In genomic region chr6:89708316-89708715, GRCh38 we compare ENCODE assay signal across 32 cellular contexts.
"Had no signal": no experiment of that assay in that cellular context is flagged by ENCODE, and none has a peak within 500 bp of the region (broad histone marks: within the 10 kb centered on the region; RNA-seq: fewer than 3 reads in every experiment).

No MANE protein-coding gene starts in this region.

- H3K9me3 ChIP-seq: body of pancreas, colonic mucosa, left ventricle myocardium inferior, prostate gland, sigmoid colon, SK-N-SH, tibial nerve had no signal

- H3K9ac ChIP-seq: SK-N-SH had no signal

- H3K4me3 ChIP-seq: body of pancreas, cardiac muscle cell, colonic mucosa, left ventricle myocardium inferior, prostate gland, sigmoid colon, smooth muscle cell, tibial nerve had no signal

- H3K27ac Mint-ChIP-seq: activated CD4-positive, alpha-beta memory T cell treated with anti-CD3 and anti-CD28 coated beads, Interleukin-2, amount 10 ng/mL, durations not matched to agents 7 days and 5 days; activated CD4-positive, alpha-beta T cell treated with anti-CD3 and anti-CD28 coated beads, Interleukin-2, amount 10 ng/mL, durations not matched to agents 7 days and 5 days; activated naive CD8-positive, alpha-beta T cell; activated T-helper 2 cell treated with anti-CD3 and anti-CD28 coated beads, Interferon-gamma antibody, Interleukin-2, Interleukin-4, amounts not matched to agents 10 μg/mL and 5 μg/mL and 100 μg/mL, durations not matched to agents 14 hours and 24 hours and 36 hours; nephron; stimulated activated memory B cell treated with anti-CD40 and anti-IgM and Interleukin-4, amounts not matched to agents 10 μg/mL and 1 μg/mL and 100 μg/mL, for 72 hours; T-helper 1 cell treated with Interleukin-12 subunit alpha and Interleukin-12 subunit beta and Interleukin-4 antibody, amounts not matched to agents 30 μg/mL and 1 μg/mL, for 36 hours had no signal

- H3K4me1 ChIP-seq: colonic mucosa, left ventricle myocardium inferior, prostate gland, sigmoid colon, tibial nerve had no signal

- DNase-seq: activated CD4-positive, alpha-beta memory T cell treated with anti-CD3 and anti-CD28 coated beads, Interleukin-2, amount 10 ng/mL, durations not matched to agents 7 days and 5 days; activated CD4-positive, alpha-beta T cell treated with anti-CD3 and anti-CD28 coated beads, Interleukin-2, amount 10 ng/mL, durations not matched to agents 7 days and 5 days; activated CD8-positive, alpha-beta memory T cell treated with anti-CD3 and anti-CD28 coated beads, Interleukin-2, amount 50 U/mL, for 48 hours; activated T-cell treated with anti-CD3 and anti-CD28 coated beads, Interleukin-2, amount 50 U/mL, for 4 hours; aorta; cerebellar nuclear complex; colonic mucosa; effector CD8-positive, alpha-beta T cell; foreskin fibroblast; head of caudate nucleus; left ventricle myocardium inferior; retina; sigmoid colon; SK-N-SH; stimulated activated CD4-positive, alpha-beta T cell treated with anti-CD3 and anti-CD28 coated beads, Interleukin-1b, Interleukin-23, amount 100 ng/mL, for 48 hours; stimulated activated CD4-positive, alpha-beta T cell treated with anti-CD3 and anti-CD28 coated beads, Interleukin-4, amount 100 ng/mL, for 4 hours; stimulated activated CD8-positive, alpha-beta memory T cell treated with anti-CD3 and anti-CD28 coated beads, Interleukin-4, amount 100 ng/mL, for 48 hours; stimulated activated naive CD8-positive, alpha-beta T cell treated with anti-CD3 and anti-CD28 coated beads, Interleukin-15, amount 100 ng/mL, for 72 hours; SW 1271; T-helper 9 cell had no signal

- ATAC-seq: activated CD4-positive, CD25-positive, alpha-beta regulatory T cell treated with anti-CD3 and anti-CD28 coated beads, Interleukin-2, amount 50 U/mL, for 24 hours; activated T-cell treated with anti-CD3 and anti-CD28 coated beads, Interleukin-2, amount 50 U/mL, for 4 hours; body of pancreas; stimulated activated memory B cell treated with anti-CD40 and anti-IgM and Interleukin-4, amounts not matched to agents 10 μg/mL and 1 μg/mL and 100 μg/mL, for 72 hours; stimulated activated naive CD8-positive, alpha-beta T cell treated with anti-CD3 and anti-CD28 coated beads, Interleukin-15, amount 100 ng/mL, for 72 hours had no signal

- H3K27ac ChIP-seq: body of pancreas, cardiac muscle cell, colonic mucosa, left ventricle myocardium inferior, prostate gland, sigmoid colon, tibial nerve, VCaP had no signal

- H3K9me3 Mint-ChIP-seq: activated CD4-positive, alpha-beta memory T cell treated with anti-CD3 and anti-CD28 coated beads, Interleukin-2, amount 10 ng/mL, durations not matched to agents 7 days and 5 days; activated CD4-positive, alpha-beta T cell treated with anti-CD3 and anti-CD28 coated beads, Interleukin-2, amount 10 ng/mL, durations not matched to agents 7 days and 5 days; activated T-cell treated with anti-CD3 and anti-CD28 coated beads, Interleukin-2, amount 50 U/mL, for 4 hours; activated T-helper 2 cell treated with anti-CD3 and anti-CD28 coated beads, Interferon-gamma antibody, Interleukin-2, Interleukin-4, amounts not matched to agents 10 μg/mL and 5 μg/mL and 100 μg/mL, durations not matched to agents 14 hours and 24 hours and 36 hours; nephron; stimulated activated memory B cell treated with anti-CD40 and anti-IgM and Interleukin-4, amounts not matched to agents 10 μg/mL and 1 μg/mL and 100 μg/mL, for 72 hours; stimulated activated naive CD8-positive, alpha-beta T cell treated with anti-CD3 and anti-CD28 coated beads, Interleukin-15, amount 100 ng/mL, for 72 hours; T-helper 1 cell treated with Interleukin-12 subunit alpha and Interleukin-12 subunit beta and Interleukin-4 antibody, amounts not matched to agents 30 μg/mL and 1 μg/mL, for 36 hours had no signal

- H3K4me1 Mint-ChIP-seq: stimulated activated memory B cell treated with anti-CD40 and anti-IgM and Interleukin-4, amounts not matched to agents 10 μg/mL and 1 μg/mL and 100 μg/mL, for 72 hours; stimulated activated naive CD8-positive, alpha-beta T cell treated with anti-CD3 and anti-CD28 coated beads, Interleukin-15, amount 100 ng/mL, for 72 hours had no signal

- H3K27me3 Mint-ChIP-seq: activated CD4-positive, alpha-beta memory T cell treated with anti-CD3 and anti-CD28 coated beads, Interleukin-2, amount 10 ng/mL, durations not matched to agents 7 days and 5 days; activated CD4-positive, alpha-beta T cell treated with anti-CD3 and anti-CD28 coated beads, Interleukin-2, amount 10 ng/mL, durations not matched to agents 7 days and 5 days; activated naive CD8-positive, alpha-beta T cell; stimulated activated memory B cell treated with anti-CD40 and anti-IgM and Interleukin-4, amounts not matched to agents 10 μg/mL and 1 μg/mL and 100 μg/mL, for 72 hours; stimulated activated naive CD8-positive, alpha-beta T cell treated with anti-CD3 and anti-CD28 coated beads, Interleukin-15, amount 100 ng/mL, for 72 hours had no signal

- H3K36me3 ChIP-seq: colonic mucosa, prostate gland had no signal

- H3K27me3 ChIP-seq: body of pancreas, cardiac muscle cell, colonic mucosa, sigmoid colon, tibial nerve had no signal

- H3K4me3 Mint-ChIP-seq: activated CD4-positive, alpha-beta memory T cell treated with anti-CD3 and anti-CD28 coated beads, Interleukin-2, amount 10 ng/mL, durations not matched to agents 7 days and 5 days; activated CD4-positive, alpha-beta T cell treated with anti-CD3 and anti-CD28 coated beads, Interleukin-2, amount 10 ng/mL, durations not matched to agents 7 days and 5 days; activated naive CD8-positive, alpha-beta T cell; activated T-cell treated with anti-CD3 and anti-CD28 coated beads, Interleukin-2, amount 50 U/mL, for 4 hours; nephron; stimulated activated memory B cell treated with anti-CD40 and anti-IgM and Interleukin-4, amounts not matched to agents 10 μg/mL and 1 μg/mL and 100 μg/mL, for 72 hours; stimulated activated naive CD8-positive, alpha-beta T cell treated with anti-CD3 and anti-CD28 coated beads, Interleukin-15, amount 100 ng/mL, for 72 hours; T-helper 1 cell treated with Interleukin-12 subunit alpha and Interleukin-12 subunit beta and Interleukin-4 antibody, amounts not matched to agents 30 μg/mL and 1 μg/mL, for 36 hours had no signal
